Comparison of ENCODE assay signal across 28 cellular contexts in genomic region chr10:10892290-10892875, GRCh38.
A peak's percentile ranks its signal among the peaks of the same experiment; 100 is the strongest.
DNase-seq lines count a peak whose midpoint lies in the region; ATAC-seq and TF ChIP-seq lines count a peak whose summit lies in the region.
"Had no signal": no experiment of that assay in that cellular context is flagged by ENCODE, and none has a peak within 500 bp of the region (broad histone marks: within the 10 kb centered on the region; RNA-seq: fewer than 3 reads in every experiment).

No MANE protein-coding gene starts in this region.

- H3K4me1 Mint-ChIP-seq in stimulated activated naive CD8-positive, alpha-beta T cell treated with anti-CD3 and anti-CD28 coated beads, Interleukin-15, amount 100 ng/mL, for 72 hours: no peaks in the 10 kb centered on the region
- no peaks in the 10 kb centered on the region for H3K4me1 Mint-ChIP-seq in activated naive CD4-positive, alpha-beta T cell treated with anti-CD3 and anti-CD28 coated beads for 36 hours (ENCODE audit: low read depth)
- H3K4me1 Mint-ChIP-seq: activated naive CD4-positive, alpha-beta T cell treated with anti-CD3 and anti-CD28 coated beads, Interleukin-2, amount 50 U/mL, for 24 hours; activated T-helper 17 cell treated with anti-CD3 and anti-CD28 coated beads, Interleukin-2, amount 50 U/mL, for 72 hours; IgD-negative memory B cell; naive thymus-derived CD4-positive, alpha-beta T cell; stimulated activated memory B cell treated with anti-CD40 and anti-IgM and Interleukin-4, amounts not matched to agents 10 μg/mL and 1 μg/mL and 100 μg/mL, for 72 hours had no signal

- no peaks in the 10 kb centered on the region for H3K36me3 ChIP-seq in hepatocyte (replicated peaks; ENCODE audit: insufficient read depth, low read depth)
- H3K36me3 ChIP-seq in MM.1S (replicated peaks; ENCODE audit: insufficient read depth, low read length): no peaks in the 10 kb centered on the region
- H3K36me3 ChIP-seq: BE2C, neutrophil, prostate gland, SJCRH30 had no signal

- DNase-seq in AG10803 (ENCODE audit: low read depth): peak; percentile 54
- DNase-seq in NOMO-1 (lab: John Stamatoyannopoulos, UW; ENCODE audit: unreplicated experiment in 2 of 2): peak; percentile 22 to 44
- peak; percentile 63 to 88 for DNase-seq in dermis microvascular lymphatic vessel endothelial cell (ENCODE audit: low read depth in 2 of 2)
- DNase-seq in hepatocyte (ENCODE audit: low spot score): no peak
- DNase-seq in stimulated activated naive CD8-positive, alpha-beta T cell treated with anti-CD3 and anti-CD28 coated beads, Interleukin-15, amount 100 ng/mL, for 72 hours: no peak
- DNase-seq in MM.1S: no peak
- DNase-seq in activated naive CD4-positive, alpha-beta T cell treated with anti-CD3 and anti-CD28 coated beads for 36 hours: no peak
- DNase-seq: activated CD8-positive, alpha-beta T cell treated with anti-CD3 and anti-CD28 coated beads for 36 hours; BE2C; CD8-positive, alpha-beta T cell; effector CD8-positive, alpha-beta T cell; GOT3; naive thymus-derived CD4-positive, alpha-beta T cell; NCI-H1105 treated with DMSO at 0.1 percent for 48 hours; NCI-H1930; NCI-H69; SJCRH30; SW 1271 had no signal

- no peak for ATAC-seq in stimulated activated naive CD8-positive, alpha-beta T cell treated with anti-CD3 and anti-CD28 coated beads, Interleukin-15, amount 100 ng/mL, for 72 hours
- ATAC-seq in HG03139 (IDR thresholded peaks at IDR 0.05; ENCODE audit: unreplicated experiment): no peak
- ATAC-seq: A549; activated CD8-positive, alpha-beta T cell treated with anti-CD3 and anti-CD28 coated beads for 36 hours; activated T-helper 17 cell treated with anti-CD3 and anti-CD28 coated beads, Interleukin-2, amount 50 U/mL, for 72 hours; CD8-positive, alpha-beta T cell; naive thymus-derived CD4-positive, alpha-beta T cell; stimulated activated memory B cell treated with anti-CD40 and anti-IgM and Interleukin-4, amounts not matched to agents 10 μg/mL and 1 μg/mL and 100 μg/mL, for 72 hours had no signal

- no peaks in the 10 kb centered on the region for H3F3A ChIP-seq in MM.1S (ENCODE audit: insufficient read depth, low read length)

- H2AFZ ChIP-seq in hepatocyte: no peak overlapping the region
- no peak overlapping the region for H2AFZ ChIP-seq in MM.1S (ENCODE audit: low read length)

- peaks cover 17% of the 10 kb centered on the region for H3K27me3 Mint-ChIP-seq in stimulated activated naive CD8-positive, alpha-beta T cell treated with anti-CD3 and anti-CD28 coated beads, Interleukin-15, amount 100 ng/mL, for 72 hours
- peaks cover 4% of the 10 kb centered on the region for H3K27me3 Mint-ChIP-seq in activated naive CD4-positive, alpha-beta T cell treated with anti-CD3 and anti-CD28 coated beads for 36 hours (ENCODE audit: low read depth)

- no peak overlapping the region for H3K27ac Mint-ChIP-seq in stimulated activated naive CD8-positive, alpha-beta T cell treated with anti-CD3 and anti-CD28 coated beads, Interleukin-15, amount 100 ng/mL, for 72 hours
- no peak overlapping the region for H3K27ac Mint-ChIP-seq in activated naive CD4-positive, alpha-beta T cell treated with anti-CD3 and anti-CD28 coated beads for 36 hours
- H3K27ac Mint-ChIP-seq: activated CD8-positive, alpha-beta T cell treated with anti-CD3 and anti-CD28 coated beads for 36 hours; activated naive CD4-positive, alpha-beta T cell treated with anti-CD3 and anti-CD28 coated beads, Interleukin-2, amount 50 U/mL, for 24 hours; activated T-helper 17 cell treated with anti-CD3 and anti-CD28 coated beads, Interleukin-2, amount 50 U/mL, for 72 hours; CD8-positive, alpha-beta T cell; IgD-negative memory B cell; mesothelial cell of epicardium; naive thymus-derived CD4-positive, alpha-beta T cell; stimulated activated memory B cell treated with anti-CD40 and anti-IgM and Interleukin-4, amounts not matched to agents 10 μg/mL and 1 μg/mL and 100 μg/mL, for 72 hours had no signal

- H3K4me2 ChIP-seq in hepatocyte (no peak overlapping the region), MM.1S (ENCODE audit: low read depth, low read length) (no peak overlapping the region)
- H3K4me2 ChIP-seq: A549 had no signal

- H3K4me3 Mint-ChIP-seq in stimulated activated naive CD8-positive, alpha-beta T cell treated with anti-CD3 and anti-CD28 coated beads, Interleukin-15, amount 100 ng/mL, for 72 hours: no peak overlapping the region
- H3K4me3 Mint-ChIP-seq in activated naive CD4-positive, alpha-beta T cell treated with anti-CD3 and anti-CD28 coated beads for 36 hours: no peak overlapping the region
- H3K4me3 Mint-ChIP-seq: activated CD8-positive, alpha-beta T cell treated with anti-CD3 and anti-CD28 coated beads for 36 hours; activated naive CD4-positive, alpha-beta T cell treated with anti-CD3 and anti-CD28 coated beads, Interleukin-2, amount 50 U/mL, for 24 hours; activated T-helper 17 cell treated with anti-CD3 and anti-CD28 coated beads, Interleukin-2, amount 50 U/mL, for 72 hours; CD8-positive, alpha-beta T cell; IgD-negative memory B cell; mesothelial cell of epicardium; naive thymus-derived CD4-positive, alpha-beta T cell; stimulated activated memory B cell treated with anti-CD40 and anti-IgM and Interleukin-4, amounts not matched to agents 10 μg/mL and 1 μg/mL and 100 μg/mL, for 72 hours had no signal

- intact Hi-C loops in activated naive CD4-positive, alpha-beta T cell treated with anti-CD3 and anti-CD28 coated beads for 36 hours (cut with micrococcal nuclease): no loop called here

- no peaks in the 10 kb centered on the region for H3K9me3 ChIP-seq in hepatocyte (ENCODE audit: low read depth)
- H3K9me3 ChIP-seq in MM.1S (replicated peaks; ENCODE audit: insufficient read depth, low read length): no peaks in the 10 kb centered on the region
- H3K9me3 ChIP-seq: A549, BE2C, neutrophil, prostate gland, SJCRH30 had no signal

- no peaks in the 10 kb centered on the region for H3K27me3 ChIP-seq in hepatocyte
- H3K27me3 ChIP-seq in MM.1S (replicated peaks; ENCODE audit: insufficient read depth, low read length): no peaks in the 10 kb centered on the region
- H3K27me3 ChIP-seq: BE2C, neutrophil, SJCRH30 had no signal

- WGBS in hepatocyte (ENCODE audit: low lambda C conversion rate, missing lambda C conversion rate): 88% methylated on average over 3 of the region's 3 CpGs

- no peaks in the 10 kb centered on the region for H3K9me2 ChIP-seq in hepatocyte (replicated peaks; ENCODE audit: insufficient read depth)
- H3K9me2 ChIP-seq in MM.1S (replicated peaks; ENCODE audit: insufficient read depth, low read length): no peaks in the 10 kb centered on the region

- peaks cover 16% of the 10 kb centered on the region for H3K4me1 ChIP-seq in hepatocyte (ENCODE audit: insufficient read depth)
- no peaks in the 10 kb centered on the region for H3K4me1 ChIP-seq in MM.1S (ENCODE audit: low read length)
- H3K4me1 ChIP-seq: A549, BE2C, prostate gland had no signal

- no peaks in the 10 kb centered on the region for H4K20me1 ChIP-seq in hepatocyte (ENCODE audit: insufficient read depth, poor library complexity, severe bottlenecking)
- no peaks in the 10 kb centered on the region for H4K20me1 ChIP-seq in MM.1S (ENCODE audit: insufficient read depth, low read length)

- CTCF ChIA-PET in activated naive CD4-positive, alpha-beta T cell treated with anti-CD3 and anti-CD28 coated beads for 36 hours (lab: Charles Lee): no interaction called here

- no peaks in the 10 kb centered on the region for H3K36me3 Mint-ChIP-seq in activated naive CD4-positive, alpha-beta T cell treated with anti-CD3 and anti-CD28 coated beads for 36 hours (ENCODE audit: low read depth)
- H3K36me3 Mint-ChIP-seq: activated naive CD4-positive, alpha-beta T cell treated with anti-CD3 and anti-CD28 coated beads, Interleukin-2, amount 50 U/mL, for 24 hours; CD8-positive, alpha-beta T cell; IgD-negative memory B cell; mesothelial cell of epicardium; naive thymus-derived CD4-positive, alpha-beta T cell; stimulated activated memory B cell treated with anti-CD40 and anti-IgM and Interleukin-4, amounts not matched to agents 10 μg/mL and 1 μg/mL and 100 μg/mL, for 72 hours had no signal

- H3K9ac ChIP-seq in MM.1S (ENCODE audit: low read length): no peak overlapping the region

- no peak for TF ChIP-seq CTCF in AG10803 (conservative IDR thresholded peaks at IDR 0.05; ENCODE audit: low read length)
- no peak for TF ChIP-seq CTCF in hepatocyte (IDR thresholded peaks at IDR 0.05; ENCODE audit: poor library complexity)
- TF ChIP-seq CTCF in MM.1S (IDR thresholded peaks at IDR 0.05; ENCODE audit: low read length): no peak

- H3K79me2 ChIP-seq in hepatocyte: no peaks in the 10 kb centered on the region
- H3K79me2 ChIP-seq in MM.1S (ENCODE audit: low read length): no peaks in the 10 kb centered on the region

- H3K27ac ChIP-seq in hepatocyte (peak overlapping the region; percentile 51), MM.1S (ENCODE audit: low read length) (no peak overlapping the region)
- H3K27ac ChIP-seq: A549, epithelial cell of prostate, neutrophil, prostate gland, SJCRH30 had no signal

- H3K4me3 ChIP-seq in AG10803 (ENCODE audit: low read length): no peak overlapping the region
- no peak overlapping the region for H3K4me3 ChIP-seq in hepatocyte
- H3K4me3 ChIP-seq in MM.1S (ENCODE audit: low read length): no peak overlapping the region
- H3K4me3 ChIP-seq: A549, prostate gland, SJCRH30 had no signal

- peaks cover 6 to 20% of the 10 kb centered on the region in 2 donors for H3K9me3 Mint-ChIP-seq in stimulated activated naive CD8-positive, alpha-beta T cell treated with anti-CD3 and anti-CD28 coated beads, Interleukin-15, amount 100 ng/mL, for 72 hours
- no peaks in the 10 kb centered on the region for H3K9me3 Mint-ChIP-seq in activated naive CD4-positive, alpha-beta T cell treated with anti-CD3 and anti-CD28 coated beads for 36 hours
- H3K9me3 Mint-ChIP-seq: activated CD8-positive, alpha-beta T cell treated with anti-CD3 and anti-CD28 coated beads for 36 hours; CD8-positive, alpha-beta T cell had no signal

Comparison
In these comparisons a context has a peak if more than half of its experiments do, and no peak if none do; other contexts are left out.
1. DNase-seq: peak in AG10803 (single experiment), NOMO-1 (2 of 2) and dermis microvascular lymphatic vessel endothelial cell (2 of 2); none in hepatocyte (single experiment), stimulated activated naive CD8-positive, alpha-beta T cell treated with anti-CD3 and anti-CD28 coated beads, Interleukin-15, amount 100 ng/mL, for 72 hours (0 of 2), MM.1S (single experiment) and activated naive CD4-positive, alpha-beta T cell treated with anti-CD3 and anti-CD28 coated beads for 36 hours (single experiment).